Comparison of ENCODE assay signal across 8 cellular contexts in genomic region chr5:175534070-175534932, GRCh38. TPM values are rescaled to one million over a fixed set of nuclear protein-coding genes. Genes with fewer than 3 reads are reported as not detected.
DNase-seq lines count a peak whose midpoint lies in the region; ATAC-seq and TF ChIP-seq lines count a peak whose summit lies in the region.

No MANE protein-coding gene starts in this region.

- POLR2A ChIA-PET in AG04450 (lab: Yijun Ruan, JAX) (no interaction called here), MCF 10A (lab: Yijun Ruan, JAX) (interaction anchor here (0.6 to 1.7 kb wide), 4 partner anchors 167 to 196 kb away, joined by 3 to 6 read pairs (median 4); no protein-coding TSS in a partner anchor)

- H3K27ac Mint-ChIP-seq in MCF 10A (ENCODE audit: low read depth, unreplicated experiment) = no peak overlapping the region
- peak overlapping the region in 2 of 6 donors; percentile 22 to 40 for H3K27ac Mint-ChIP-seq in immature natural killer cell

- H3K9me3 ChIP-seq in AG04450 (ENCODE audit: control insufficient read depth, insufficient read depth, low read length) (no peaks in the 10 kb centered on the region), WERI-Rb-1 (ENCODE audit: severe bottlenecking) (no peaks in the 10 kb centered on the region)

- H3K27ac ChIP-seq in AG04450 (ENCODE audit: low read depth, low read length) (no peak overlapping the region), WERI-Rb-1 (no peak overlapping the region)

- CTCF ChIA-PET in AG04450 (lab: Charles Lee) = interaction anchor here (0.5 to 2.7 kb wide), 36 partner anchors 9 to 920 kb away, joined by 3 to 36 read pairs (median 4); no protein-coding TSS in a partner anchor
- CTCF ChIA-PET in MCF 10A (lab: Yijun Ruan, JAX) = interaction anchor here (0.5 to 7.7 kb wide), 85 partner anchors 8 to 1732 kb away, joined by 3 to 91 read pairs (median 4); no protein-coding TSS in a partner anchor

- H3K4me3 Mint-ChIP-seq in MCF 10A (ENCODE audit: unreplicated experiment) = no peak overlapping the region
- H3K4me3 Mint-ChIP-seq in immature natural killer cell = peak overlapping the region; percentile 20 to 46 (median 41)

- H3K4me1 Mint-ChIP-seq in MCF 10A (ENCODE audit: insufficient read depth, unreplicated experiment) = no peaks in the 10 kb centered on the region
- H3K4me1 Mint-ChIP-seq in immature natural killer cell = peaks cover 5 to 11% of the 10 kb centered on the region in 2 donors

- H3K27me3 ChIP-seq in AG04450 (ENCODE audit: control insufficient read depth, insufficient read depth, low read length) (peaks cover 3% of the 10 kb centered on the region), WERI-Rb-1 (ENCODE audit: insufficient read depth, low read depth, severe bottlenecking) (no peaks in the 10 kb centered on the region)

- BruUV-seq in MCF 10A (replicated peaks; lab: Mats Ljungman, UMichigan) = no TSS peak

- peaks cover 8% of the 10 kb centered on the region for H3K36me3 ChIP-seq in WERI-Rb-1

- DNase-seq in AG04450 (ENCODE audit: low read depth, low spot score) = peak; percentile 64
- peak; percentile 82 for DNase-seq in NCI-H2196 (lab: John Stamatoyannopoulos, UW; ENCODE audit: unreplicated experiment)
- DNase-seq in WERI-Rb-1 = peak; percentile 85
- peak; percentile 83 for DNase-seq in MCF 10A (ENCODE audit: unreplicated experiment)
- peak; percentile 54 to 65 (median 63) for DNase-seq in immature natural killer cell
- DNase-seq in stimulated activated CD4-positive, alpha-beta T cell treated with anti-CD3 and anti-CD28 coated beads, Interleukin-15, amount 100 ng/mL, for 1 hour (ENCODE audit: low read depth in 1 of 2, low spot score in 1 of 2) = peak; percentile 72 to 80

- H3K27me3 Mint-ChIP-seq in MCF 10A (ENCODE audit: insufficient read depth, unreplicated experiment) (no peaks in the 10 kb centered on the region), immature natural killer cell (ENCODE audit: low read depth in 3 of 3) (peaks cover 0 to 2% (median 0%) of the 10 kb centered on the region in 3 donors)

- H3K36me3 Mint-ChIP-seq in MCF 10A (ENCODE audit: insufficient read depth, unreplicated experiment) (peaks cover 12% of the 10 kb centered on the region), immature natural killer cell (peaks cover 0 to 9% (median 4%) of the 10 kb centered on the region in 3 donors)

- H3K9me3 Mint-ChIP-seq in MCF 10A (ENCODE audit: unreplicated experiment) = no peaks in the 10 kb centered on the region
- no peaks in the 10 kb centered on the region for H3K9me3 Mint-ChIP-seq in immature natural killer cell

- intact Hi-C loops in MCF 10A (cut with micrococcal nuclease) = loop anchor here (1.0 to 2.0 kb wide), 4 partner anchors 162 to 584 kb away; no protein-coding TSS in a partner anchor

- H3K4me3 ChIP-seq in AG04450 (ENCODE audit: low read depth, low read length) (peak overlapping the region; percentile 3; the same call in 1 of the 2 replicates), WERI-Rb-1 (ENCODE audit: low read depth, low read length) (peak overlapping the region; percentile 26)

- TF ChIP-seq CTCF in AG04450 (IDR thresholded peaks at IDR 0.05; ENCODE audit: low read depth, low read length) = peak; percentile 99
- TF ChIP-seq CTCF in WERI-Rb-1 (IDR thresholded peaks at IDR 0.05; ENCODE audit: low read depth, low read length) = peak; percentile 100
- TF ChIP-seq CTCF in MCF 10A (IDR thresholded peaks at IDR 0.05; ENCODE audit: unreplicated experiment) = peak; percentile 100

- ATAC-seq in GM18868 (IDR thresholded peaks at IDR 0.05; ENCODE audit: unreplicated experiment) (peak; percentile 96), HG03097 (IDR thresholded peaks at IDR 0.05; ENCODE audit: low FRiP score, unreplicated experiment) (peak; percentile 97)

RNA-seq across cellular contexts. Expression of gene SFXN1, which starts 55.9 kb away (rescaled TPM):
- polyA plus RNA-seq in AG04450 (2011; rRNA removed) = 125 and 126 TPM in 2 replicates
- polyA minus RNA-seq in AG04450 (2011; rRNA and poly(A)+ RNA removed) = 158 TPM in 2 replicates
- total RNA-seq in MCF 10A (2022) = 86.4 and 91.8 TPM in 2 replicates
- 10 to 100 TPM; 24.4 to 40.3 (median 24.9) TPM for polyA plus RNA-seq in immature natural killer cell
